ENCODE assay signal across 8 cellular contexts in the genomic region with DNA sequence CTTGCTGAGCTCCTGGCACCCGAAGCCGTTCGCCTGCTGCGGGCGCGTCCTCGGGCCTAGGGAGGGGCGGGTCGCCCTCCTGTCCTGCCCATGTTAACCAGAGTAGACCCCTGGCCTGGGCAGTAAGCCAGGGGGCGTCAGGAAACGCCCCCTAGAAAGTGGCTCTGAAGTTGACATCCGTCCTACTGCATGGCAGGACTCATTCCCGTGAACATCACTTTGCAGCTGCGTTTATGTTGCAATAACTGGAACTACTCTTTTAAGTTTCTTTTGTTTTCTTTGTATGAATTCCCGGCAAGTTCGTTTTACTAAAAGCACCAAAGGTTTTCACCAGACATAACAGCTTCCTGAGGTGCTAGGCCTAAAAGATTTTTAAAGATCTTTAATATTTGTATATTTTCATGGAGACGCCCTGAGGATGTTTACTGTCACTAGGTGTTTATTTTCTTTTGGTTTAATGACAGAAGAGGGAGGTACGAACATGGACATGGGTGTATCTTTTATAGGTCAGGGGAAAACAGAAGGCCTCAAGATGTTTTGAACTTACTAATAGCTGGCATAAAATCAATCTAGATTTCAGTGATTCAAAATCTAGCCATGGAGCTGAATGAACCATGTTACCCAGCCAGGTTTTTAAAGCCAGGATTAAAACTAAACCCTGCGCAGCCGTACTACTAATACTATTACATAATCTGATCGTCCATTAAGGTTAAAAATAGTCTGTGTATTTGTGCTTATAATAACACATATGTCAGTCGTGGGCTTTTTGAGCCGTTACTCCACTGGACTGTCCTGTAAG. TPM values are rescaled to one million over a fixed set of nuclear protein-coding genes. Genes with fewer than 3 reads are reported as not detected.
A peak's percentile ranks its signal among the peaks of the same experiment; 100 is the strongest.
DNase-seq lines count a peak whose midpoint lies in the region; ATAC-seq, FAIRE-seq and TF ChIP-seq lines count a peak whose summit lies in the region.

No MANE protein-coding gene starts in this region.

- POLR2A ChIA-PET in K562 (lab: Yijun Ruan, JAX) = interaction anchor here (0.6 to 2.3 kb wide), 10 partner anchors 8 to 1003 kb away, joined by 3 to 9 read pairs (median 3); partner anchors contain the start of gene MAP2K5

- peak overlapping the region; percentile 90 to 100 for H3K9ac ChIP-seq in K562 (ENCODE audit: insufficient read depth in 1 of 2, low read depth in 2 of 2, low read length in 2 of 2)

- TSS peak; percentile 58 for BruUV-seq in K562 (replicated peaks; lab: Mats Ljungman, UMichigan)

- DNase-seq in T-helper 1 cell (no peak), NCI-H1694 treated with DMSO at 0.1 percent for 48 hours (lab: John Stamatoyannopoulos, UW) (peak; percentile 23), K562 (ENCODE audit: extremely low read depth in 1 of 4, low spot score in 3 of 4) (peak in 1 of 4 experiments; percentile 19), iris pigment epithelial cell (ENCODE audit: low read depth) (peak; percentile 69), NCI-H2107 (lab: John Stamatoyannopoulos, UW) (no peak)
- no peak for DNase-seq in stimulated activated naive B cell treated with anti-CD40 and anti-IgM and Interleukin-4, amounts not matched to agents 10 μg/mL and 1 μg/mL and 100 μg/mL, for 72 hours
- no peak for DNase-seq in stimulated activated CD4-positive, alpha-beta T cell treated with anti-CD3 and anti-CD28 coated beads, Interleukin-2, amount 100 ng/mL, for 24 hours

- H3K4me2 ChIP-seq in K562 (ENCODE audit: insufficient read depth, low read length) = peak overlapping the region; percentile 94

- no peak for TF ChIP-seq RAD21 in K562 (CRISPR knock-in tag; conservative IDR thresholded peaks at IDR 0.05 in 1 of 2, IDR thresholded peaks at IDR 0.05 in 1 of 2)

- peak; percentile 54; the same call in 2 of the 3 replicates for ATAC-seq in K562
- no peak for ATAC-seq in stimulated activated naive B cell treated with anti-CD40 and anti-IgM and Interleukin-4, amounts not matched to agents 10 μg/mL and 1 μg/mL and 100 μg/mL, for 72 hours (replicated peaks)

- no peaks in the 10 kb centered on the region for H3K27me3 Mint-ChIP-seq in T-helper 1 cell treated with Interleukin-12 subunit alpha and Interleukin-12 subunit beta and Interleukin-4 antibody, amounts not matched to agents 30 μg/mL and 1 μg/mL, for 36 hours (ENCODE audit: low read depth)
- no peaks in the 10 kb centered on the region for H3K27me3 Mint-ChIP-seq in stimulated activated naive B cell treated with anti-CD40 and anti-IgM and Interleukin-4, amounts not matched to agents 10 μg/mL and 1 μg/mL and 100 μg/mL, for 72 hours

- H3K4me3 Mint-ChIP-seq in T-helper 1 cell treated with Interleukin-12 subunit alpha and Interleukin-12 subunit beta and Interleukin-4 antibody, amounts not matched to agents 30 μg/mL and 1 μg/mL, for 36 hours = peak overlapping the region; percentile 89
- H3K4me3 Mint-ChIP-seq in stimulated activated naive B cell treated with anti-CD40 and anti-IgM and Interleukin-4, amounts not matched to agents 10 μg/mL and 1 μg/mL and 100 μg/mL, for 72 hours = peak overlapping the region; percentile 92 to 93

- peak overlapping the region; percentile 97 for H3K27ac ChIP-seq in K562 (ENCODE audit: extremely low read depth, low read depth, low read length)

- in situ Hi-C loops in K562 (cut with MboI) = no loop called here

- no peaks in the 10 kb centered on the region for H3K9me1 ChIP-seq in K562 (ENCODE audit: control insufficient read depth, insufficient read depth, low read length)

- H4K20me1 ChIP-seq in K562 (replicated peaks; ENCODE audit: control insufficient read depth, insufficient read depth, low read length) = no peaks in the 10 kb centered on the region

- peak overlapping the region; percentile 96 for H2AFZ ChIP-seq in K562 (ENCODE audit: low read depth, low read length)

- H3K9me3 Mint-ChIP-seq in T-helper 1 cell treated with Interleukin-12 subunit alpha and Interleukin-12 subunit beta and Interleukin-4 antibody, amounts not matched to agents 30 μg/mL and 1 μg/mL, for 36 hours = no peaks in the 10 kb centered on the region
- H3K9me3 Mint-ChIP-seq in stimulated activated naive B cell treated with anti-CD40 and anti-IgM and Interleukin-4, amounts not matched to agents 10 μg/mL and 1 μg/mL and 100 μg/mL, for 72 hours = no peaks in the 10 kb centered on the region

- no peaks in the 10 kb centered on the region for H3K27me3 ChIP-seq in K562 (ENCODE audit: control insufficient read depth in 2 of 2, insufficient read depth in 2 of 2, low read length in 2 of 2)

- peak overlapping the region; percentile 82 for H3K4me3 ChIP-seq in K562

- peaks cover 10% of the 10 kb centered on the region; the same call in 1 of the 3 replicates for H3K36me3 ChIP-seq in K562 (ENCODE audit: control insufficient read depth, insufficient read depth, low read length)

- H3K4me1 ChIP-seq in K562 (replicated peaks in 1 of 2; ENCODE audit: control insufficient read depth in 2 of 2, insufficient read depth in 2 of 2, low read length in 2 of 2) = peaks cover 6 to 21% of the 10 kb centered on the region in 2 experiments; a peak in 4 of 5 replicates

- peaks cover 44% of the 10 kb centered on the region for H3K79me2 ChIP-seq in K562 (ENCODE audit: control insufficient read depth, insufficient read depth, low read length)

- intact Hi-C loops in K562 (cut with micrococcal nuclease) = no loop called here

- TF ChIP-seq POLR2A in K562 (conservative IDR thresholded peaks at IDR 0.05) = no peak

- WGBS in K562 (ENCODE audit: insufficient coverage, low coverage, missing lambda C conversion rate) = under 1% methylated on average over 23 of the region's 23 CpGs

- CTCF ChIA-PET in K562 (lab: Yijun Ruan, JAX; ENCODE audit: low intra/inter-chr PET ratio) = interaction anchor here (0.6 to 0.7 kb wide), 2 partner anchors 28 to 300 kb away, joined by 4 read pairs; no protein-coding TSS in a partner anchor

- TF ChIP-seq EP300 in K562 (IDR thresholded peaks at IDR 0.05; ENCODE audit: low read length) = no peak

- peak in 1 of 3 experiments; percentile 7; a peak in 1 of 6 replicates for TF ChIP-seq CTCF in K562 (IDR thresholded peaks at IDR 0.05 in 2 of 3, conservative IDR thresholded peaks at IDR 0.05 in 1 of 3; ENCODE audit: insufficient read depth in 2 of 3, low read depth in 1 of 3, low read length in 3 of 3)

- peak overlapping the region; percentile 93 for H3K27ac Mint-ChIP-seq in T-helper 1 cell treated with Interleukin-12 subunit alpha and Interleukin-12 subunit beta and Interleukin-4 antibody, amounts not matched to agents 30 μg/mL and 1 μg/mL, for 36 hours
- H3K27ac Mint-ChIP-seq in stimulated activated naive B cell treated with anti-CD40 and anti-IgM and Interleukin-4, amounts not matched to agents 10 μg/mL and 1 μg/mL and 100 μg/mL, for 72 hours = peak overlapping the region; percentile 98

- H3K4me1 Mint-ChIP-seq in T-helper 1 cell treated with Interleukin-12 subunit alpha and Interleukin-12 subunit beta and Interleukin-4 antibody, amounts not matched to agents 30 μg/mL and 1 μg/mL, for 36 hours (ENCODE audit: low read depth) = peaks cover 17% of the 10 kb centered on the region
- H3K4me1 Mint-ChIP-seq in stimulated activated naive B cell treated with anti-CD40 and anti-IgM and Interleukin-4, amounts not matched to agents 10 μg/mL and 1 μg/mL and 100 μg/mL, for 72 hours = peaks cover 6 to 19% of the 10 kb centered on the region in 2 donors

- H3K36me3 Mint-ChIP-seq in T-helper 1 cell treated with Interleukin-12 subunit alpha and Interleukin-12 subunit beta and Interleukin-4 antibody, amounts not matched to agents 30 μg/mL and 1 μg/mL, for 36 hours (ENCODE audit: low read depth) = peaks cover 3% of the 10 kb centered on the region
- peaks cover 5 to 10% of the 10 kb centered on the region in 2 donors for H3K36me3 Mint-ChIP-seq in stimulated activated naive B cell treated with anti-CD40 and anti-IgM and Interleukin-4, amounts not matched to agents 10 μg/mL and 1 μg/mL and 100 μg/mL, for 72 hours

- peak; percentile 19 for FAIRE-seq in K562 (lab: Jason Lieb, UNC)

- H3K9me3 ChIP-seq in K562 (replicated peaks; ENCODE audit: control insufficient read depth, insufficient read depth, low read depth, low read length) = no peaks in the 10 kb centered on the region

RNA-seq across cellular contexts. Expression of gene C15orf61, which starts 1.0 kb away (rescaled TPM):
- total RNA-seq in K562 (2011; cell fraction: chromatin; rRNA removed; ENCODE audit: low replicate concordance) = 8.6 and 14.3 TPM in 2 replicates
- 7.0 and 8.2 TPM in 2 replicates for total RNA-seq in K562 (2011; cell fraction: nucleolus; rRNA removed)
- total RNA-seq in K562 (2011; cell fraction: nucleoplasm; rRNA removed) = 12.8 and 14.5 TPM in 2 replicates
- 8.7 and 10.7 TPM in 2 replicates for total RNA-seq in K562 (2014; rRNA removed)
- 3.3 and 3.7 TPM in 2 replicates for total RNA-seq in K562 (2014; rRNA removed; fragmentation: Illumina TruSeq; extraction: Trizol)
- 4.0 and 5.7 TPM in 2 replicates for total RNA-seq in K562 (2015; rRNA removed; fragmentation: Illumina TruSeq; extraction: Trizol)
- total RNA-seq in K562 (2021) = 10.4 and 12.9 TPM in 2 replicates
- polyA plus RNA-seq in K562 (2011; rRNA removed) = 3.3 and 4.3 TPM in 2 replicates
- polyA plus RNA-seq in K562 (2011; cell fraction: cytosol; rRNA removed) = 4.1 and 8.9 TPM in 2 replicates
- 7.1 and 8.8 TPM in 2 replicates for polyA plus RNA-seq in K562 (2011; cell fraction: nucleus; rRNA removed)
- 5.1 and 5.6 TPM in 2 replicates for polyA plus RNA-seq in K562 (2012)
- polyA plus RNA-seq in K562 (2014; fragmentation: Illumina TruSeq; extraction: Trizol) = 1.6 and 1.9 TPM in 2 replicates
- polyA plus RNA-seq in K562 (2014; fragmentation: Nextera tagmentation; extraction: Ambion mirVana) = 1 to 10 TPM; 1.8 to 2.7 TPM
- polyA plus RNA-seq in K562 (2014; rRNA removed) = 7.6 and 10.5 TPM in 2 replicates
- polyA minus RNA-seq in K562 (2011; rRNA and poly(A)+ RNA removed) = 3.5 and 7.9 TPM in 2 replicates
- 1.5 and 3.6 TPM in 2 replicates for polyA minus RNA-seq in K562 (2011; cell fraction: cytosol; rRNA and poly(A)+ RNA removed)
- 16.2 and 35.0 TPM in 2 replicates for polyA minus RNA-seq in K562 (2011; cell fraction: nucleus; rRNA and poly(A)+ RNA removed)

RNA-seq across cellular contexts. Expression of gene MAP2K5, which starts 20.5 kb away (rescaled TPM):
- total RNA-seq in K562 (2011; cell fraction: chromatin; rRNA removed; ENCODE audit: low replicate concordance) = 36.3 and 45.3 TPM in 2 replicates
- total RNA-seq in K562 (2011; cell fraction: nucleolus; rRNA removed) = 14.8 and 15.3 TPM in 2 replicates
- 30.1 and 40.2 TPM in 2 replicates for total RNA-seq in K562 (2011; cell fraction: nucleoplasm; rRNA removed)
- total RNA-seq in K562 (2014; rRNA removed) (7.3 and 7.4 TPM in 2 replicates), K562 (2014; rRNA removed; fragmentation: Illumina TruSeq; extraction: Trizol) (6.7 and 8.3 TPM in 2 replicates), K562 (2015; rRNA removed; fragmentation: Illumina TruSeq; extraction: Trizol) (7.5 and 8.3 TPM in 2 replicates), K562 (2021) (16.5 and 17.6 TPM in 2 replicates)
- polyA plus RNA-seq in K562 (2011; rRNA removed) (3.9 and 5.0 TPM in 2 replicates), K562 (2014; fragmentation: Illumina TruSeq; extraction: Trizol) (13.9 and 14.3 TPM in 2 replicates), K562 (2014; fragmentation: Nextera tagmentation; extraction: Ambion mirVana) (1 to 10 TPM in 1 of 2 experiments, under 1 TPM in 1; 0.41 to 1.6 TPM), K562 (2014; rRNA removed) (5.3 and 8.0 TPM in 2 replicates)
- polyA plus RNA-seq in K562 (2011; cell fraction: cytosol; rRNA removed) = 2.7 and 3.3 TPM in 2 replicates
- 14.3 and 14.7 TPM in 2 replicates for polyA plus RNA-seq in K562 (2011; cell fraction: nucleus; rRNA removed)
- 15.5 and 32.5 TPM in 2 replicates for polyA plus RNA-seq in K562 (2012)
- 8.8 and 10.8 TPM in 2 replicates for polyA minus RNA-seq in K562 (2011; rRNA and poly(A)+ RNA removed)
- 12.1 and 12.4 TPM in 2 replicates for polyA minus RNA-seq in K562 (2011; cell fraction: cytosol; rRNA and poly(A)+ RNA removed)
- polyA minus RNA-seq in K562 (2011; cell fraction: nucleus; rRNA and poly(A)+ RNA removed) = 17.4 and 22.1 TPM in 2 replicates

Comparison
In these comparisons a context has a peak if more than half of its experiments do, and no peak if none do; other contexts are left out.
1. DNase-seq: peak in NCI-H1694 treated with DMSO at 0.1 percent for 48 hours (single experiment) and iris pigment epithelial cell (single experiment); none in T-helper 1 cell (0 of 5), stimulated activated naive B cell treated with anti-CD40 and anti-IgM and Interleukin-4, amounts not matched to agents 10 μg/mL and 1 μg/mL and 100 μg/mL, for 72 hours (single experiment), stimulated activated CD4-positive, alpha-beta T cell treated with anti-CD3 and anti-CD28 coated beads, Interleukin-2, amount 100 ng/mL, for 24 hours (0 of 2) and NCI-H2107 (single experiment).